Comparison of ENCODE assay signal across 14 cellular contexts in the genomic region with DNA sequence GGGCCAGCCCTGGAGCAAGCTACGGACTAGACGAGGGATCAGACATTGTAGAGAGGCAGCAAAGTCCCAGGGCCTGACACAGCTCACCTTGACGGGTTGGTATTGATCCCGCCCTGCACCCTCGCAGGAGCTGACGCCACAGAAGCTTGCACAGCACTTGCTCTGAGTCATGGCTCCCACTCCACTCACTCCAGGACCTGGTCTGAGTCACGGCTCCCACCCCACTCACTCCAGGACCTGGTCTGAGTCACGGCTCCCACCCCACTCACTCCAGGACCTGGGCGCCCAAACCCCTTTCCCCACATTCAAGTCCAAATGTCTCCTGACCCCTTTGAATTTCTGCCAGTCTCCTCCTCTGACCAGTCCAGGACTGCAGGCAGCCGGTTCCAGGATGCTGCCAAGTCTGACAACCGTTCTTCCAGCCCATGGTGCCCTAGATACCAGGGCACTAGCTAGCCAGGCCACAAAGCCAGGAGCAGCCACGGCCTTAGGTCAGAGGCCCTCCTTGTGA. TPM values are rescaled to one million over a fixed set of nuclear protein-coding genes. Genes with fewer than 3 reads are reported as not detected.
DNase-seq lines count a peak whose midpoint lies in the region; ATAC-seq, FAIRE-seq and TF ChIP-seq lines count a peak whose summit lies in the region.
"Had no signal": no experiment of that assay in that cellular context is flagged by ENCODE, and none has a peak within 500 bp of the region (broad histone marks: within the 10 kb centered on the region; RNA-seq: fewer than 3 reads in every experiment).

No MANE protein-coding gene starts in this region.

- H3K27ac ChIP-seq in mammary epithelial cell (ENCODE audit: insufficient read depth, low read depth, low read length) (no peak overlapping the region), RWPE1 (peak overlapping the region; percentile 36), tibial artery (no peak overlapping the region), small intestine (ENCODE audit: low read depth in 1 of 2, low read length in 1 of 2) (no peak overlapping the region)
- H3K27ac ChIP-seq: BLaER1, stomach had no signal

- BruUV-seq in mammary epithelial cell (replicated peaks; lab: Mats Ljungman, UMichigan) (no TSS peak), MCF 10A (replicated peaks; lab: Mats Ljungman, UMichigan) (no TSS peak)

- POLR2A ChIA-PET in MCF 10A (lab: Yijun Ruan, JAX), result interaction anchor here (0.7 to 1.1 kb wide), 2 partner anchors 22 to 26 kb away, joined by 3 to 4 read pairs; a partner anchor contains a TSS
- POLR2A ChIA-PET in RWPE1 (lab: Yijun Ruan, JAX; ENCODE audit: low non-redundant PET), result no interaction called here

- CTCF ChIA-PET in mammary epithelial cell (lab: Charles Lee; ENCODE audit: low non-redundant PET) (no interaction called here), MCF 10A (lab: Yijun Ruan, JAX) (interaction anchor here (0.6 to 4.2 kb wide), 8 partner anchors 10 to 1966 kb away, joined by 3 to 38 read pairs (median 3); no protein-coding TSS in a partner anchor), RWPE1 (lab: Yijun Ruan, JAX) (interaction anchor here (1.2 kb wide), 1 partner anchor 31 kb away, joined by 3 read pairs; no protein-coding TSS in a partner anchor)

- no peaks in the 10 kb centered on the region for H3K9me3 ChIP-seq in mammary epithelial cell (replicated peaks; ENCODE audit: insufficient read depth, low read length)
- H3K9me3 ChIP-seq in skeletal muscle satellite cell (replicated peaks; ENCODE audit: low read length), result no peaks in the 10 kb centered on the region
- H3K9me3 ChIP-seq in tibial artery, result no peaks in the 10 kb centered on the region
- no peaks in the 10 kb centered on the region for H3K9me3 ChIP-seq in small intestine (ENCODE audit: control insufficient read depth, low read depth)
- H3K9me3 ChIP-seq: BLaER1, stomach had no signal

- DNase-seq in mammary epithelial cell (peak; percentile 59), MCF 10A (ENCODE audit: unreplicated experiment) (no peak), RWPE1 (ENCODE audit: low spot score) (peak; percentile 31), fibroblast of the aortic adventitia (ENCODE audit: low read depth) (peak; percentile 84), tibial artery (no peak), small intestine (no peak)
- DNase-seq: activated naive CD4-positive, alpha-beta T cell treated with anti-CD3 and anti-CD28 coated beads, Interleukin-2, amount 10 ng/mL, durations not matched to agents 7 days and 5 days; Kasumi-1; naive thymus-derived CD4-positive, alpha-beta T cell; RPMI8226; stomach had no signal

- ATAC-seq in GM18909 (IDR thresholded peaks at IDR 0.05; ENCODE audit: poor library complexity, unreplicated experiment), result no peak
- ATAC-seq: naive thymus-derived CD4-positive, alpha-beta T cell had no signal

- no peaks in the 10 kb centered on the region for H4K20me1 ChIP-seq in mammary epithelial cell (ENCODE audit: insufficient read depth, low read length)
- H4K20me1 ChIP-seq: BLaER1 had no signal

- peaks cover 20% of the 10 kb centered on the region for H3K4me1 ChIP-seq in mammary epithelial cell (ENCODE audit: insufficient read depth, low read length)
- peaks cover 28% of the 10 kb centered on the region for H3K4me1 ChIP-seq in skeletal muscle satellite cell (ENCODE audit: control insufficient read depth, insufficient read depth, low read length)
- H3K4me1 ChIP-seq in tibial artery, result no peaks in the 10 kb centered on the region
- no peaks in the 10 kb centered on the region for H3K4me1 ChIP-seq in small intestine (ENCODE audit: control insufficient read depth in 2 of 2, insufficient read depth in 1 of 2, low read depth in 1 of 2, low read length in 1 of 2)
- H3K4me1 ChIP-seq: BLaER1, stomach had no signal

- H3K4me1 Mint-ChIP-seq in MCF 10A (ENCODE audit: insufficient read depth, unreplicated experiment), result peaks cover 13% of the 10 kb centered on the region
- H3K4me1 Mint-ChIP-seq: activated naive CD4-positive, alpha-beta T cell treated with anti-CD3 and anti-CD28 coated beads, Interleukin-2, amount 10 ng/mL, durations not matched to agents 7 days and 5 days; naive thymus-derived CD4-positive, alpha-beta T cell had no signal

- H3K79me2 ChIP-seq in mammary epithelial cell (ENCODE audit: insufficient read depth, low read length), result no peaks in the 10 kb centered on the region

- no peaks in the 10 kb centered on the region for H3K27me3 ChIP-seq in mammary epithelial cell (ENCODE audit: insufficient read depth, low read length)
- H3K27me3 ChIP-seq in skeletal muscle satellite cell (ENCODE audit: control insufficient read depth, insufficient read depth, low read length), result peaks cover 19% of the 10 kb centered on the region
- peaks cover 0 to 26% of the 10 kb centered on the region in 2 donors for H3K27me3 ChIP-seq in tibial artery
- H3K27me3 ChIP-seq in small intestine (ENCODE audit: control insufficient read depth in 2 of 2, insufficient read depth in 2 of 2, low read length in 2 of 2), result peaks cover 2 to 3% of the 10 kb centered on the region in 2 donors

- no peak overlapping the region for H3K4me3 Mint-ChIP-seq in MCF 10A (ENCODE audit: unreplicated experiment)
- H3K4me3 Mint-ChIP-seq: activated naive CD4-positive, alpha-beta T cell treated with anti-CD3 and anti-CD28 coated beads, Interleukin-2, amount 10 ng/mL, durations not matched to agents 7 days and 5 days; naive thymus-derived CD4-positive, alpha-beta T cell had no signal

- 35% methylated on average over 10 of the region's 12 CpGs for WGBS in mammary epithelial cell (ENCODE audit: low coverage, missing lambda C conversion rate)
- 28 to 53% (median 29%) methylated on average over 12 of the region's 12 CpGs for WGBS in small intestine, 3 donors

- no peak overlapping the region for H3K4me2 ChIP-seq in mammary epithelial cell (ENCODE audit: insufficient read depth, low read depth, low read length)
- H3K4me2 ChIP-seq in skeletal muscle satellite cell (ENCODE audit: low read length), result peak overlapping the region; percentile 18
- H3K4me2 ChIP-seq: BLaER1 had no signal

- dilution Hi-C loops in mammary epithelial cell (cut with HindIII; ENCODE audit: low sequenced_read_pairs), result no loop called here

- intact Hi-C loops in mammary epithelial cell (cut with micrococcal nuclease) (no loop called here), MCF 10A (cut with micrococcal nuclease) (no loop called here), tibial artery (cut with DNase I; ENCODE audit: low total_unique reads) (no loop called here)

- H3K9ac ChIP-seq in mammary epithelial cell (ENCODE audit: insufficient read depth, low read length), result no peak overlapping the region
- H3K9ac ChIP-seq in skeletal muscle satellite cell (ENCODE audit: low read depth, low read length), result no peak overlapping the region
- H3K9ac ChIP-seq: BLaER1 had no signal

- in situ Hi-C loops in mammary epithelial cell (cut with MboI; ENCODE audit: low sequenced_read_pairs in 2 of 2), result loop anchor here in 1 of 2 donors (10.0 kb wide), 1 partner anchor 47 kb away; no protein-coding TSS in a partner anchor

- peak overlapping the region; percentile 10 for H2AFZ ChIP-seq in mammary epithelial cell (ENCODE audit: low read depth, low read length)

- H3K27me3 Mint-ChIP-seq in MCF 10A (ENCODE audit: insufficient read depth, unreplicated experiment), result no peaks in the 10 kb centered on the region

- no peak for TF ChIP-seq CTCF in mammary epithelial cell (conservative IDR thresholded peaks at IDR 0.05 in 1 of 2, IDR thresholded peaks at IDR 0.05 in 1 of 2; ENCODE audit: extremely low read depth in 1 of 2, insufficient read depth in 1 of 2, low read depth in 1 of 2, low read length in 2 of 2)
- TF ChIP-seq CTCF in MCF 10A (IDR thresholded peaks at IDR 0.05; ENCODE audit: unreplicated experiment), result no peak
- no peak for TF ChIP-seq CTCF in RWPE1 (conservative IDR thresholded peaks at IDR 0.05; ENCODE audit: low read depth)
- TF ChIP-seq CTCF in fibroblast of the aortic adventitia (IDR thresholded peaks at IDR 0.05; ENCODE audit: insufficient read depth, low read length), result no peak
- TF ChIP-seq CTCF in tibial artery (IDR thresholded peaks at IDR 0.05), result no peak

- H3K27ac Mint-ChIP-seq in MCF 10A (ENCODE audit: low read depth, unreplicated experiment), result no peak overlapping the region
- H3K27ac Mint-ChIP-seq: activated naive CD4-positive, alpha-beta T cell treated with anti-CD3 and anti-CD28 coated beads, Interleukin-2, amount 10 ng/mL, durations not matched to agents 7 days and 5 days; naive thymus-derived CD4-positive, alpha-beta T cell had no signal

- H3K4me3 ChIP-seq in mammary epithelial cell (replicated peaks in 1 of 3; ENCODE audit: insufficient read depth in 1 of 3, low read depth in 2 of 3, low read length in 3 of 3) (no peak overlapping the region), fibroblast of the aortic adventitia (ENCODE audit: low read depth, low read length) (no peak overlapping the region), skeletal muscle satellite cell (ENCODE audit: low read length) (no peak overlapping the region), tibial artery (no peak overlapping the region), small intestine (ENCODE audit: low read depth in 1 of 2, low read length in 2 of 2) (no peak overlapping the region)
- H3K4me3 ChIP-seq: BLaER1, stomach had no signal

- no peaks in the 10 kb centered on the region for H3K9me3 Mint-ChIP-seq in MCF 10A (ENCODE audit: unreplicated experiment)
- H3K9me3 Mint-ChIP-seq: activated naive CD4-positive, alpha-beta T cell treated with anti-CD3 and anti-CD28 coated beads, Interleukin-2, amount 10 ng/mL, durations not matched to agents 7 days and 5 days; naive thymus-derived CD4-positive, alpha-beta T cell had no signal

- FAIRE-seq in small intestine (lab: Jason Lieb, UNC), result no peak

- peaks cover 5% of the 10 kb centered on the region for H3K36me3 Mint-ChIP-seq in MCF 10A (ENCODE audit: insufficient read depth, unreplicated experiment)
- H3K36me3 Mint-ChIP-seq: activated naive CD4-positive, alpha-beta T cell treated with anti-CD3 and anti-CD28 coated beads, Interleukin-2, amount 10 ng/mL, durations not matched to agents 7 days and 5 days; naive thymus-derived CD4-positive, alpha-beta T cell had no signal

- H3K36me3 ChIP-seq in mammary epithelial cell (ENCODE audit: insufficient read depth, low read length), result no peaks in the 10 kb centered on the region
- H3K36me3 ChIP-seq in skeletal muscle satellite cell (ENCODE audit: insufficient read depth, low read length), result no peaks in the 10 kb centered on the region
- no peaks in the 10 kb centered on the region for H3K36me3 ChIP-seq in tibial artery
- no peaks in the 10 kb centered on the region for H3K36me3 ChIP-seq in small intestine (ENCODE audit: control insufficient read depth in 2 of 2, insufficient read depth in 2 of 2, low read length in 2 of 2)
- H3K36me3 ChIP-seq: BLaER1, stomach had no signal

RNA-seq across cellular contexts. Expression of a gene that starts 6.0 kb away (rescaled TPM):
- total RNA-seq in mammary epithelial cell (under 1 TPM in 1 of 2 donors, not detected in 1; 0.17 TPM), MCF 10A (2022) (not detected in 2 replicates), fibroblast of the aortic adventitia (ENCODE audit: low replicate concordance) (not detected in 2 replicates)
- polyA plus RNA-seq in mammary epithelial cell (0.05 TPM), small intestine (not detected)
- polyA minus RNA-seq in mammary epithelial cell, result not detected
- total RNA-seq in skeletal muscle satellite cell (2012; rRNA removed), result not detected in 2 replicates
- total RNA-seq: naive thymus-derived CD4-positive, alpha-beta T cell; stomach had no signal
- polyA plus RNA-seq: naive thymus-derived CD4-positive, alpha-beta T cell; stomach had no signal

RNA-seq across cellular contexts. Expression of a gene that starts 25.8 kb away (rescaled TPM):
- total RNA-seq in mammary epithelial cell (10 to 100 TPM in 1 of 2 donors, 1 to 10 TPM in 1; 6.2 to 13.2 TPM), MCF 10A (2022) (4.1 and 4.2 TPM in 2 replicates), fibroblast of the aortic adventitia (ENCODE audit: low replicate concordance) (2.9 and 4.5 TPM in 2 replicates)
- polyA plus RNA-seq in mammary epithelial cell (9.2 TPM), small intestine (1 to 10 TPM in 1 of 3 donors, under 1 TPM in 1, not detected in 1; 0.22 to 4.0 TPM)
- polyA minus RNA-seq in mammary epithelial cell, result 48.0 TPM
- 1.5 and 2.4 TPM in 2 replicates for total RNA-seq in skeletal muscle satellite cell (2012; rRNA removed)
- polyA plus RNA-seq: naive thymus-derived CD4-positive, alpha-beta T cell had no signal

RNA-seq across cellular contexts. Expression of a gene that starts 35.5 kb away (rescaled TPM):
- total RNA-seq in mammary epithelial cell (1 to 10 TPM in 1 of 2 donors, under 1 TPM in 1; 0.82 to 1.5 TPM), MCF 10A (2022) (not detected in 2 replicates), fibroblast of the aortic adventitia (ENCODE audit: low replicate concordance) (0.49 TPM in 1 of 2 replicates, not detected in the other)
- polyA plus RNA-seq in mammary epithelial cell (0.11 TPM), small intestine (10 to 100 TPM; 14.2 to 60.4 (median 21.6) TPM)
- polyA minus RNA-seq in mammary epithelial cell, result not detected
- total RNA-seq in skeletal muscle satellite cell (2012; rRNA removed), result 0.25 and 0.87 TPM in 2 replicates
- total RNA-seq: naive thymus-derived CD4-positive, alpha-beta T cell had no signal
- polyA plus RNA-seq: naive thymus-derived CD4-positive, alpha-beta T cell had no signal

RNA-seq across cellular contexts. Expression of a gene that starts 57.4 kb away (rescaled TPM):
- 10 to 100 TPM; 49.0 to 49.2 TPM for total RNA-seq in mammary epithelial cell
- 48.5 TPM for polyA plus RNA-seq in mammary epithelial cell
- 66.5 TPM for polyA minus RNA-seq in mammary epithelial cell
- 26.1 and 29.5 TPM in 2 replicates for total RNA-seq in MCF 10A (2022)
- total RNA-seq in fibroblast of the aortic adventitia (ENCODE audit: low replicate concordance), result 53.7 and 54.3 TPM in 2 replicates
- 47.6 and 51.0 TPM in 2 replicates for total RNA-seq in skeletal muscle satellite cell (2012; rRNA removed)
- 10 to 100 TPM; 45.4 to 66.9 (median 64.6) TPM for polyA plus RNA-seq in small intestine

Comparison
In these comparisons a context has a peak if more than half of its experiments do, and no peak if none do; other contexts are left out.
1. DNase-seq: peak in mammary epithelial cell (single experiment), RWPE1 (single experiment) and fibroblast of the aortic adventitia (single experiment); none in MCF 10A (single experiment), tibial artery (0 of 2) and small intestine (single experiment).